In genomic region chr2:37544617-37545031, GRCh38 we compare ENCODE assay signal across 21 cellular contexts.
DNase-seq lines count a peak whose midpoint lies in the region; ATAC-seq, FAIRE-seq and TF ChIP-seq lines count a peak whose summit lies in the region.
"Had no signal": no experiment of that assay in that cellular context is flagged by ENCODE, and none has a peak within 500 bp of the region (broad histone marks: within the 10 kb centered on the region; RNA-seq: fewer than 3 reads in every experiment).

No MANE protein-coding gene starts in this region.

- H3K18ac ChIP-seq in mesendoderm (ENCODE audit: low read length): no peak overlapping the region

- WGBS in mesendoderm (ENCODE audit: extremely low coverage, insufficient coverage, low lambda C conversion rate): no CpG with 5 or more reads among the region's 1 CpG

- no peaks in the 10 kb centered on the region for H3K27me3 ChIP-seq in BLaER1
- H3K27me3 ChIP-seq in astrocyte (ENCODE audit: insufficient read depth, low read length): no peaks in the 10 kb centered on the region
- H3K27me3 ChIP-seq in mesendoderm (ENCODE audit: insufficient read depth, low read length, poor library complexity): no peaks in the 10 kb centered on the region
- H3K27me3 ChIP-seq in lower lobe of right lung (ENCODE audit: low read depth): no peaks in the 10 kb centered on the region

- no peak overlapping the region for H3K56ac ChIP-seq in mesendoderm (ENCODE audit: low read length)

- no peak overlapping the region for H3K27ac Mint-ChIP-seq in astrocyte (ENCODE audit: unreplicated experiment)
- no peak overlapping the region for H3K27ac Mint-ChIP-seq in mesothelial cell of epicardium
- H3K27ac Mint-ChIP-seq: CD8-positive, alpha-beta memory T cell; H9 had no signal

- H3K27ac ChIP-seq in BLaER1 (no peak overlapping the region), astrocyte (ENCODE audit: low read depth, low read length) (no peak overlapping the region), mesendoderm (ENCODE audit: low read depth, low read length) (no peak overlapping the region), lower lobe of right lung (no peak overlapping the region)
- H3K27ac ChIP-seq: HL-60, SK-N-MC had no signal

- H3K9ac ChIP-seq in BLaER1: no peak overlapping the region
- H3K9ac ChIP-seq in astrocyte (ENCODE audit: low read length): no peak overlapping the region
- H3K9ac ChIP-seq in mesendoderm (ENCODE audit: low read length): no peak overlapping the region

- H4K5ac ChIP-seq in mesendoderm (ENCODE audit: low read length): no peak overlapping the region

- no peaks in the 10 kb centered on the region for H4K20me1 ChIP-seq in BLaER1
- no peaks in the 10 kb centered on the region for H4K20me1 ChIP-seq in astrocyte (ENCODE audit: insufficient read depth, low read length)

- no peaks in the 10 kb centered on the region for H3K36me3 Mint-ChIP-seq in astrocyte (ENCODE audit: low read depth, unreplicated experiment)
- no peaks in the 10 kb centered on the region for H3K36me3 Mint-ChIP-seq in mesothelial cell of epicardium
- H3K36me3 Mint-ChIP-seq: CD8-positive, alpha-beta memory T cell had no signal

- H2BK5ac ChIP-seq in mesendoderm (ENCODE audit: low read length): no peak overlapping the region

- H3K4me2 ChIP-seq in BLaER1: peak overlapping the region; percentile 75
- no peak overlapping the region for H3K4me2 ChIP-seq in astrocyte (ENCODE audit: low read length)
- no peak overlapping the region for H3K4me2 ChIP-seq in mesendoderm (ENCODE audit: low read length)

- H4K8ac ChIP-seq in mesendoderm (ENCODE audit: low read depth, low read length): no peak overlapping the region

- no peaks in the 10 kb centered on the region for H3K79me1 ChIP-seq in mesendoderm (ENCODE audit: low read length)

- H3K4me1 ChIP-seq in BLaER1 (peaks cover 21% of the 10 kb centered on the region), astrocyte (ENCODE audit: insufficient read depth, low read length) (no peaks in the 10 kb centered on the region), mesendoderm (ENCODE audit: control insufficient read depth, low read depth, low read length) (peaks cover 2% of the 10 kb centered on the region), lower lobe of right lung (no peaks in the 10 kb centered on the region)

- no peaks in the 10 kb centered on the region for H3K36me3 ChIP-seq in BLaER1
- H3K36me3 ChIP-seq in astrocyte (ENCODE audit: insufficient read depth, low read length): no peaks in the 10 kb centered on the region
- H3K36me3 ChIP-seq in mesendoderm (ENCODE audit: control insufficient read depth, insufficient read depth, low read length): no peaks in the 10 kb centered on the region
- H3K36me3 ChIP-seq in lower lobe of right lung: no peaks in the 10 kb centered on the region

- peak; percentile 9 for ATAC-seq in GM21529 (IDR thresholded peaks at IDR 0.05; ENCODE audit: unreplicated experiment)
- no peak for ATAC-seq in lower lobe of right lung
- ATAC-seq: Panc1 had no signal

- no peak overlapping the region for H3K4ac ChIP-seq in mesendoderm (ENCODE audit: low read depth, low read length)

- peak overlapping the region; percentile 22 for H2AK5ac ChIP-seq in mesendoderm (ENCODE audit: low read length)

- H3K23ac ChIP-seq in mesendoderm (ENCODE audit: low read length): no peak overlapping the region

- FAIRE-seq in astrocyte (lab: Jason Lieb, UNC): no peak
- FAIRE-seq: D721Med, HTR-8/SVneo had no signal

- H3K4me3 ChIP-seq in BLaER1: no peak overlapping the region
- H3K4me3 ChIP-seq in astrocyte (ENCODE audit: insufficient read depth, low read depth, low read length): no peak overlapping the region
- no peak overlapping the region for H3K4me3 ChIP-seq in mesendoderm (ENCODE audit: low read length)
- no peak overlapping the region for H3K4me3 ChIP-seq in lower lobe of right lung
- H3K4me3 ChIP-seq: SK-N-MC had no signal

- no peak overlapping the region for H2BK15ac ChIP-seq in mesendoderm (replicated peaks; ENCODE audit: low read depth)

- H3K79me2 ChIP-seq in astrocyte (ENCODE audit: insufficient read depth, low read length) (no peaks in the 10 kb centered on the region), mesendoderm (ENCODE audit: control insufficient read depth, insufficient read depth, low read length) (no peaks in the 10 kb centered on the region)

- peaks cover 26% of the 10 kb centered on the region for H3K9me3 ChIP-seq in BLaER1
- H3K9me3 ChIP-seq in astrocyte (ENCODE audit: insufficient read depth, low read depth, low read length): no peaks in the 10 kb centered on the region
- no peaks in the 10 kb centered on the region for H3K9me3 ChIP-seq in lower lobe of right lung

- no peaks in the 10 kb centered on the region for H3K4me1 Mint-ChIP-seq in astrocyte (ENCODE audit: low read depth, unreplicated experiment)
- H3K4me1 Mint-ChIP-seq in mesothelial cell of epicardium: no peaks in the 10 kb centered on the region

- DNase-seq in astrocyte (ENCODE audit: low read depth) (peak; percentile 45), mesendoderm (no peak), mesothelial cell of epicardium (ENCODE audit: low spot score in 2 of 2, unreplicated experiment in 2 of 2) (no peak), lower lobe of right lung (no peak), CD1c-positive myeloid dendritic cell (ENCODE audit: extremely low spot score) (no peak), NCI-H524 (lab: John Stamatoyannopoulos, UW) (no peak)
- DNase-seq: CD8-positive, alpha-beta memory T cell; DMS79; H9; NCI-H1417; NCI-H1930; NCI-H2171; NCI-H774; Right ventricle myocardium superior had no signal

- H3K27me3 Mint-ChIP-seq in astrocyte (ENCODE audit: low read depth, unreplicated experiment) (no peaks in the 10 kb centered on the region), mesothelial cell of epicardium (ENCODE audit: low read depth) (peaks cover 2% of the 10 kb centered on the region)

- H3K4me3 Mint-ChIP-seq in astrocyte (ENCODE audit: unreplicated experiment): no peak overlapping the region
- no peak overlapping the region for H3K4me3 Mint-ChIP-seq in mesothelial cell of epicardium
- H3K4me3 Mint-ChIP-seq: CD8-positive, alpha-beta memory T cell; H9 had no signal

- H2BK120ac ChIP-seq in mesendoderm (ENCODE audit: low read depth, low read length): no peak overlapping the region

- H2AFZ ChIP-seq in astrocyte (ENCODE audit: low read depth, low read length): no peak overlapping the region

- H3K9me3 Mint-ChIP-seq in astrocyte (ENCODE audit: unreplicated experiment) (no peaks in the 10 kb centered on the region), mesothelial cell of epicardium (peaks cover 4% of the 10 kb centered on the region)
- H3K9me3 Mint-ChIP-seq: CD8-positive, alpha-beta memory T cell had no signal

- intact Hi-C loops in lower lobe of right lung (cut with DNase I): no loop called here

- TF ChIP-seq CTCF in astrocyte (IDR thresholded peaks at IDR 0.05; ENCODE audit: insufficient read depth, low read depth, low read length): no peak
- no peak for TF ChIP-seq CTCF in mesothelial cell of epicardium (IDR thresholded peaks at IDR 0.05; ENCODE audit: unreplicated experiment)
- TF ChIP-seq CTCF in lower lobe of right lung (IDR thresholded peaks at IDR 0.05): no peak
